In the genomic region with DNA sequence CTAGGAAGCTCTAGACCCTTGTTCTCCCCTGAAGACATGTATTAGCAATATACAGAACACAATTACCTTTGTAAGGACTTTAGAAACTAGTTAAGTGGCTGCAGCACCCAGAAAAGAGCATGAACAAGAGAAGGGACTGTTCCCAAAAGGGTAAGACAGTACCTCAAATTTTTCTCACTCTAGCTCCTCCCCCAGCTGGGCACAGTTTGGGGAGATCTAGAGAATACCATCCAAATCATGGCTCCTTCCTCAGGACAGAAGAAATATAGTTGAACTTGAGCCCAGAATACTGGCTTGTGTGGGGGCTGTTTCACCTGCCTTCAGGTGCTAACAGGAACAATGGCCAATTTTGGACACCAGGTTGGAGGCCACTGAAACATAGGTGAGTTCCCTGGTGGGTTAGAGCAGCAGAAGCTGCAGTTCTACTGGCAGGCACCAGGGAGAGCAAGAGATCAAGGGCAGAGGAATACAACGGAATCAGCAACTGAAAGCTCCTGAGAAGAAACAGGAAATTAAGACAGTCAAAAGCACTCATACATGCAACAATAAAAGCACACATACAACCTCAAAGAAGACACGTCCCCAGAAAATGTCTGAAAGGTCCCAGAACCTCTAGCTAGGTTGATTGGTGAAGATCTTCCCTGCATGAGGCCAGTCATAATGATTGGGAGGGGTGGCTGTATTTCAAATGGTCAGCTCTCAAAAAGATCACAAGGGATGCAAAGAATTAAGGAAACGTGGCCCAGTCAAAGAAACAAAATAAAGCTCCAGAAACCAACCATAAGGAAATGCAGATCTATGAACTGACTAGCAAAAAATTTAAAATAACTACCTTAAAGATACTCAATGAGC, we compare ENCODE assay signal across 8 cellular contexts.
A peak's percentile ranks its signal among the peaks of the same experiment; 100 is the strongest.
DNase-seq lines count a peak whose midpoint lies in the region; ATAC-seq lines count a peak whose summit lies in the region.

No MANE protein-coding gene starts in this region.

- H3K4me1 Mint-ChIP-seq in T-cell = peaks cover 16 to 17% (median 16%) of the 10 kb centered on the region in 3 donors
- peaks cover 11% of the 10 kb centered on the region for H3K4me1 Mint-ChIP-seq in activated naive CD8-positive, alpha-beta T cell treated with anti-CD3 and anti-CD28 coated beads, Interleukin-2, amount 50 U/mL, for 24 hours

- peak overlapping the region; percentile 14 to 77 for H3K27ac Mint-ChIP-seq in T-cell
- H3K27ac Mint-ChIP-seq in activated naive CD8-positive, alpha-beta T cell treated with anti-CD3 and anti-CD28 coated beads, Interleukin-2, amount 50 U/mL, for 24 hours = peak overlapping the region; percentile 49

- no peaks in the 10 kb centered on the region for H3K9me3 ChIP-seq in iPS DF 6.9 (ENCODE audit: control insufficient read depth, insufficient read depth, low read length)

- no peaks in the 10 kb centered on the region for H3K9me3 Mint-ChIP-seq in T-cell
- H3K9me3 Mint-ChIP-seq in activated naive CD8-positive, alpha-beta T cell treated with anti-CD3 and anti-CD28 coated beads, Interleukin-2, amount 50 U/mL, for 24 hours = no peaks in the 10 kb centered on the region

- no peaks in the 10 kb centered on the region for H3K4me1 ChIP-seq in iPS DF 6.9 (ENCODE audit: control insufficient read depth, insufficient read depth, low read length)

- H3K4me3 Mint-ChIP-seq in T-cell = peak overlapping the region; percentile 0 to 23 (median 4)
- no peak overlapping the region for H3K4me3 Mint-ChIP-seq in activated naive CD8-positive, alpha-beta T cell treated with anti-CD3 and anti-CD28 coated beads, Interleukin-2, amount 50 U/mL, for 24 hours

- H3K27ac ChIP-seq in iPS DF 6.9 (ENCODE audit: low read length) = no peak overlapping the region

- H3K27me3 ChIP-seq in iPS DF 6.9 (ENCODE audit: control insufficient read depth, insufficient read depth, low read length) = no peaks in the 10 kb centered on the region

- H3K36me3 ChIP-seq in iPS DF 6.9 (ENCODE audit: control insufficient read depth, insufficient read depth, low read length) = no peaks in the 10 kb centered on the region

- DNase-seq in GM04504 (ENCODE audit: low read depth) (peak; percentile 5), HuH-7 (ENCODE audit: low spot score) (peak; percentile 11), T-cell (peak; percentile 20 to 64 (median 45)), iPS DF 6.9 (ENCODE audit: low read depth, low spot score) (peak; percentile 27), amniotic stem cell (lab: John Stamatoyannopoulos, UW) (no peak)
- peak; percentile 60 for DNase-seq in activated naive CD8-positive, alpha-beta T cell treated with anti-CD3 and anti-CD28 coated beads, Interleukin-2, amount 50 U/mL, for 24 hours
- peak; percentile 27 for DNase-seq in stimulated activated CD4-positive, alpha-beta T cell treated with anti-CD3 and anti-CD28 coated beads, Interleukin-2, amount 100 ng/mL, for 4 hours (ENCODE audit: low read depth)

- WGBS in iPS DF 6.9 (ENCODE audit: insufficient coverage, insufficient read length) = no CpG with 5 or more reads among the region's 3 CpGs

- ATAC-seq in GM21529 (IDR thresholded peaks at IDR 0.05; ENCODE audit: unreplicated experiment) = peak; percentile 99
- peak; percentile 93 to 99 (median 98) for ATAC-seq in T-cell (replicated peaks in 1 of 4)
- ATAC-seq in activated naive CD8-positive, alpha-beta T cell treated with anti-CD3 and anti-CD28 coated beads, Interleukin-2, amount 50 U/mL, for 24 hours = peak; percentile 98

- H3K27me3 Mint-ChIP-seq in T-cell = no peaks in the 10 kb centered on the region
- peaks cover 2% of the 10 kb centered on the region for H3K27me3 Mint-ChIP-seq in activated naive CD8-positive, alpha-beta T cell treated with anti-CD3 and anti-CD28 coated beads, Interleukin-2, amount 50 U/mL, for 24 hours

- H3K36me3 Mint-ChIP-seq in T-cell = no peaks in the 10 kb centered on the region
- no peaks in the 10 kb centered on the region for H3K36me3 Mint-ChIP-seq in activated naive CD8-positive, alpha-beta T cell treated with anti-CD3 and anti-CD28 coated beads, Interleukin-2, amount 50 U/mL, for 24 hours (ENCODE audit: low read depth)

- CTCF ChIA-PET in T-cell (lab: Charles Lee) = interaction anchor here (0.5 to 2.1 kb wide), 20 partner anchors 11 to 909 kb away, joined by 3 to 23 read pairs (median 4); partner anchors contain the start of genes ARF4 (in 1 of the 2), HTD2 (in 1 of the 2) and RPP14 (in 1 of the 2)

- POLR2A ChIA-PET in T-cell (lab: Charles Lee) = interaction anchor here (0.5 to 0.7 kb wide), 4 partner anchors 21 to 816 kb away, joined by 3 read pairs; no protein-coding TSS in a partner anchor

- H3K4me3 ChIP-seq in iPS DF 6.9 (ENCODE audit: low read length) = no peak overlapping the region
